ENCODE assay signal across 34 cellular contexts in the genomic region with DNA sequence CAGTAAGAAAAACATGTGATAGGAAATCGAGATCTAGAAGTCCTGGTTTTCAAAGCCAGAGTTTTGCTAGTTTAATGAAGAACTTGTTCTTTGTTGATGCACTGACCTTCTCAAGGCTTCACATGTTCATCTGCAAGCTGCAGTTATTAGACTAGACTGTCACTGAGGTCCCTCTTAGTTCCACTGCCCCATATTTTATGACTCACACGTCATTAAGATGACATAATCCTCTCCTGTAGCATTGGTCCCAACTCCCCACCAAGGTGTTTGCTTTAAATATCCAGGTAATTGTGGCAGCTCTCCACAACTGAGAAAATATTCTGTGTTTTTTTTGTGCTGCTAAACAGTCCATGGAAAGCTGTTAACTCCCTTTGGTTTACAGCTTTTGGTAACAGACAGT.
"Had no signal": no experiment of that assay in that cellular context is flagged by ENCODE, and none has a peak within 500 bp of the region (broad histone marks: within the 10 kb centered on the region; RNA-seq: fewer than 3 reads in every experiment).

No MANE protein-coding gene starts in this region.

- H3K4me1 ChIP-seq: Peyer's patch had no signal

- FAIRE-seq: bronchial epithelial cell had no signal

- H3K27ac ChIP-seq: Peyer's patch, SJSA1, WERI-Rb-1 had no signal

- H3K36me3 ChIP-seq: Peyer's patch, SJSA1, WERI-Rb-1 had no signal

- H3K27me3 ChIP-seq: Peyer's patch, SJSA1 had no signal

- ATAC-seq: activated CD8-positive, alpha-beta memory T cell treated with anti-CD3 and anti-CD28 coated beads, Interleukin-2, amount 10 ng/mL, durations not matched to agents 7 days and 5 days; activated naive CD8-positive, alpha-beta T cell treated with anti-CD3 and anti-CD28 coated beads, Interleukin-2, amount 50 U/mL, for 24 hours; PC-3; SK-N-SH treated with all-trans-retinoic acid at 6 μM for 48 hours had no signal

- H3K9me3 ChIP-seq: Peyer's patch, SJSA1 had no signal

- DNase-seq: activated CD4-positive, alpha-beta memory T cell treated with anti-CD3 and anti-CD28 coated beads, Interleukin-2, amount 10 ng/mL, durations not matched to agents 7 days and 5 days; activated CD4-positive, alpha-beta T cell treated with anti-CD3 and anti-CD28 coated beads for 1 hour; activated CD4-positive, alpha-beta T cell treated with anti-CD3 and anti-CD28 coated beads for 48 hours; activated CD4-positive, CD25-positive, alpha-beta regulatory T cell; activated CD8-positive, alpha-beta memory T cell treated with anti-CD3 and anti-CD28 coated beads for 24 hours; activated CD8-positive, alpha-beta memory T cell treated with anti-CD3 and anti-CD28 coated beads, Interleukin-2, amount 10 ng/mL, durations not matched to agents 7 days and 5 days; activated CD8-positive, alpha-beta memory T cell treated with anti-CD3 and anti-CD28 coated beads, Interleukin-2, amount 50 U/mL, for 48 hours; activated effector memory CD4-positive, alpha-beta T cell treated with Interleukin-2 at 50 U/mL for 16 hours; activated naive CD4-positive, alpha-beta T cell treated with anti-CD3 and anti-CD28 coated beads, Interleukin-2, amount 10 ng/mL, durations not matched to agents 7 days and 5 days; activated naive CD8-positive, alpha-beta T cell treated with anti-CD3 and anti-CD28 coated beads, Interleukin-2, amount 50 U/mL, for 24 hours; activated T-cell treated with anti-CD3 and anti-CD28 coated beads, Interleukin-2, amount 50 U/mL, for 48 hours; anterior cingulate cortex; caudate nucleus; cerebellar nuclear complex; Karpas-422; KBM-7; NCI-H1105 treated with DMSO at 0.1 percent for 48 hours; NCI-H1436; NCI-H1694 treated with DMSO at 0.1 percent for 48 hours; NCI-H2029; NCI-H345; NCI-H524; NCI-H774; PC-3; Peyer's patch; RPMI8226; SHP77 treated with DMSO at 0.1 percent for 48 hours; T-helper 1 cell; T-helper 2 cell; T-helper 9 cell; WERI-Rb-1 had no signal

- H3K4me3 ChIP-seq: Peyer's patch, SJSA1 had no signal
